Comparison of ENCODE assay signal across 7 cellular contexts in genomic region chr14:71855399-71856036, GRCh38.
DNase-seq lines count a peak whose midpoint lies in the region; ATAC-seq and TF ChIP-seq lines count a peak whose summit lies in the region.

No MANE protein-coding gene starts in this region.

- H3K4me3 Mint-ChIP-seq in T-helper 17 cell (no peak overlapping the region), immature natural killer cell (no peak overlapping the region)

- H3K27ac Mint-ChIP-seq in T-helper 17 cell (no peak overlapping the region), immature natural killer cell (no peak overlapping the region)

- H3K36me3 ChIP-seq in Loucy (ENCODE audit: insufficient read depth, low read length) (no peaks in the 10 kb centered on the region), brain microvascular endothelial cell (replicated peaks) (no peaks in the 10 kb centered on the region)

- no peaks in the 10 kb centered on the region for H3F3A ChIP-seq in Loucy (ENCODE audit: low read depth)

- H4K20me1 ChIP-seq in Loucy (ENCODE audit: insufficient read depth, low read length, poor library complexity, severe bottlenecking): no peaks in the 10 kb centered on the region

- H3K9me3 Mint-ChIP-seq in immature natural killer cell: no peaks in the 10 kb centered on the region

- CTCF ChIA-PET in GM10248 (lab: Yijun Ruan, JAX): interaction anchor here (0.6 to 3.1 kb wide), 40 partner anchors 9 to 767 kb away, joined by 3 to 33 read pairs (median 3); no protein-coding TSS in a partner anchor

- H3K9me3 ChIP-seq in Loucy (ENCODE audit: insufficient read depth, low read depth, low read length): no peaks in the 10 kb centered on the region; the same call in 1 of the 2 replicates
- no peaks in the 10 kb centered on the region for H3K9me3 ChIP-seq in T-helper 17 cell (ENCODE audit: control insufficient read depth, low read length, poor library complexity, severe bottlenecking)

- no peaks in the 10 kb centered on the region for H3K9me2 ChIP-seq in Loucy (replicated peaks; ENCODE audit: low read depth, low read length)

- no peak overlapping the region for H3K4me3 ChIP-seq in Loucy (ENCODE audit: low read length, poor library complexity, severe bottlenecking)
- H3K4me3 ChIP-seq in brain microvascular endothelial cell (ENCODE audit: low read depth, low read length): no peak overlapping the region

- H3K9ac ChIP-seq in Loucy (ENCODE audit: low read depth, low read length, poor library complexity, severe bottlenecking): no peak overlapping the region

- DNase-seq in GM10248 (ENCODE audit: extremely low spot score): peak; percentile 65
- DNase-seq in T-helper 17 cell: peak in 2 of 3 donors; percentile 17 to 21
- peak; percentile 73 for DNase-seq in brain microvascular endothelial cell
- peak in 2 of 3 donors; percentile 17 to 21 for DNase-seq in immature natural killer cell
- peak; percentile 63 to 77 for DNase-seq in stimulated activated CD4-positive, alpha-beta T cell treated with anti-CD3 and anti-CD28 coated beads, Interleukin-2, amount 100 ng/mL, for 24 hours

- POLR2A ChIA-PET in GM10248 (lab: Yijun Ruan, JAX): no interaction called here

- TF ChIP-seq CTCF in GM10248 (IDR thresholded peaks at IDR 0.05; ENCODE audit: control extremely low read depth, extremely low read depth, low read depth, missing control alignments): peak; percentile 85
- peak; percentile 98 for TF ChIP-seq CTCF in Loucy (conservative IDR thresholded peaks at IDR 0.05; ENCODE audit: low read length)
- peak; percentile 87 for TF ChIP-seq CTCF in brain microvascular endothelial cell (IDR thresholded peaks at IDR 0.05; ENCODE audit: low read depth, low read length, missing control alignments)

- H3K27me3 Mint-ChIP-seq in T-helper 17 cell (peaks cover 45% of the 10 kb centered on the region), immature natural killer cell (ENCODE audit: low read depth in 3 of 3) (peaks cover 1 to 10% (median 4%) of the 10 kb centered on the region in 3 donors)

- H3K27me3 ChIP-seq in Loucy (ENCODE audit: insufficient read depth, low read length, poor library complexity, severe bottlenecking) (no peaks in the 10 kb centered on the region), brain microvascular endothelial cell (replicated peaks) (no peaks in the 10 kb centered on the region)

- H3K4me1 Mint-ChIP-seq in T-helper 17 cell (peaks cover 4% of the 10 kb centered on the region), immature natural killer cell (no peaks in the 10 kb centered on the region)

- H3K79me2 ChIP-seq in Loucy (ENCODE audit: insufficient read depth, low read length): no peaks in the 10 kb centered on the region

- H3K36me3 Mint-ChIP-seq in T-helper 17 cell (ENCODE audit: low read depth): no peaks in the 10 kb centered on the region
- no peaks in the 10 kb centered on the region for H3K36me3 Mint-ChIP-seq in immature natural killer cell

- H3K27ac ChIP-seq in brain microvascular endothelial cell: no peak overlapping the region

- H3K4me1 ChIP-seq in Loucy (ENCODE audit: insufficient read depth, low read length, poor library complexity, severe bottlenecking): peaks cover 24% of the 10 kb centered on the region

- H3K4me2 ChIP-seq in Loucy (ENCODE audit: low read depth, low read length, poor library complexity, severe bottlenecking): peak overlapping the region; percentile 53

- ATAC-seq in T-helper 17 cell (no peak), GM21423 (IDR thresholded peaks at IDR 0.05; ENCODE audit: unreplicated experiment) (no peak)

- peak overlapping the region; percentile 43 for H2AFZ ChIP-seq in Loucy (ENCODE audit: low read length)

- in situ Hi-C loops in brain microvascular endothelial cell (cut with HindIII; ENCODE audit: low pct_ligation_motif_present, low sequenced_read_pairs): no loop called here

Comparison
In these comparisons a context has a peak if more than half of its experiments do, and no peak if none do; other contexts are left out.
1. DNase-seq: peak in every context shown above with its lines; median percentile 73 in brain microvascular endothelial cell; 70 in stimulated activated CD4-positive, alpha-beta T cell treated with anti-CD3 and anti-CD28 coated beads, Interleukin-2, amount 100 ng/mL, for 24 hours; 65 in GM10248; 19 in T-helper 17 cell; 19 in immature natural killer cell.